24 cellular contexts compared by ENCODE assay signal in genomic region chr17:56141046-56141839, GRCh38. TPM values are rescaled to one million over a fixed set of nuclear protein-coding genes. Genes with fewer than 3 reads are reported as not detected.
A peak's percentile ranks its signal among the peaks of the same experiment; 100 is the strongest.
DNase-seq lines count a peak whose midpoint lies in the region; ATAC-seq, FAIRE-seq and TF ChIP-seq lines count a peak whose summit lies in the region.
"Had no signal": no experiment of that assay in that cellular context is flagged by ENCODE, and none has a peak within 500 bp of the region (broad histone marks: within the 10 kb centered on the region; RNA-seq: fewer than 3 reads in every experiment).

No MANE protein-coding gene starts in this region.

- ATAC-seq in SK-N-SH treated with all-trans-retinoic acid at 6 μM for 48 hours: peak; percentile 28; the same call in 1 of the 3 replicates
- ATAC-seq in Right ventricle myocardium superior (ENCODE audit: poor library complexity): no peak
- ATAC-seq: activated CD4-positive, alpha-beta T cell treated with anti-CD3 and anti-CD28 coated beads for 36 hours; heart left ventricle; T-helper 17 cell had no signal

- FAIRE-seq in D721Med (lab: Jason Lieb, UNC): no peak
- FAIRE-seq: pancreas had no signal

- TF ChIP-seq CTCF in D721Med (IDR thresholded peaks at IDR 0.05; ENCODE audit: insufficient read depth, missing control alignments): no peak

- intact Hi-C loops in Right ventricle myocardium superior (cut with DNase I): no loop called here

- DNase-seq in GM04504 (ENCODE audit: low read depth) (peak; percentile 49), fibroblast of peridontal ligament (ENCODE audit: extremely low read depth) (peak; percentile 29), D721Med (ENCODE audit: insufficient read length, low spot score) (no peak), NCI-H128 (lab: John Stamatoyannopoulos, UW; ENCODE audit: unreplicated experiment) (no peak), NCI-H510A (lab: John Stamatoyannopoulos, UW) (no peak), Right ventricle myocardium superior (no peak)
- DNase-seq: activated CD4-positive, alpha-beta T cell treated with anti-CD3 and anti-CD28 coated beads for 36 hours; activated effector memory CD4-positive, alpha-beta T cell treated with Interleukin-2 at 50 U/mL for 16 hours; CD4-positive, CD25-positive, alpha-beta regulatory T cell; cerebellar nuclear complex; H7; heart left ventricle; kidney glomerular epithelial cell; NCI-H1417; NCI-H2029 treated with DMSO at 0.1 percent for 48 hours; NCI-H82; nephron progenitor cell; pancreas; spleen; stimulated activated CD4-positive, alpha-beta T cell treated with anti-CD3 and anti-CD28 coated beads, Interleukin-4, amount 100 ng/mL, for 1 hour; T-helper 17 cell had no signal

TF ChIP-seq in SK-N-SH treated with all-trans-retinoic acid at 6 μM for 48 hours, 23 proteins besides CTCF, POLR2A, EP300 and RAD21:
- no peak for TF ChIP-seq ZFP3 (CRISPR knock-in tag; IDR thresholded peaks at IDR 0.05)

RNA-seq across cellular contexts. Expression of gene ANKFN1, which starts 12.0 kb away (rescaled TPM):
- total RNA-seq in Right ventricle myocardium superior: not detected
- total RNA-seq: activated CD4-positive, alpha-beta T cell treated with anti-CD3 and anti-CD28 coated beads for 36 hours; ascending aorta; CD4-positive, CD25-positive, alpha-beta regulatory T cell; H7; heart left ventricle; HT-29; T-helper 17 cell had no signal

Comparison
In these comparisons a context has a peak if more than half of its experiments do, and no peak if none do; other contexts are left out.
1. DNase-seq: peak in GM04504 (single experiment) and fibroblast of peridontal ligament (single experiment); none in D721Med (single experiment), NCI-H128 (single experiment), NCI-H510A (single experiment) and Right ventricle myocardium superior (single experiment).